11 cellular contexts compared by ENCODE assay signal in genomic region chr15:75112848-75113492, GRCh38.
DNase-seq lines count a peak whose midpoint lies in the region; ATAC-seq and TF ChIP-seq lines count a peak whose summit lies in the region.
"Had no signal": no experiment of that assay in that cellular context is flagged by ENCODE, and none has a peak within 500 bp of the region (broad histone marks: within the 10 kb centered on the region; RNA-seq: fewer than 3 reads in every experiment).

No MANE protein-coding gene starts in this region.

- no peak overlapping the region for H3K9ac ChIP-seq in liver (ENCODE audit: low read depth in 1 of 2, low read length in 2 of 2)

- H3K4me1 ChIP-seq in liver (ENCODE audit: control insufficient read depth in 4 of 4, insufficient read depth in 4 of 4, low read length in 3 of 4) (no peaks in the 10 kb centered on the region), HAP-1 (no peaks in the 10 kb centered on the region)

- no peak for TF ChIP-seq RAD21 in liver (IDR thresholded peaks at IDR 0.05)

- in situ Hi-C loops in HAP-1 (cut with MboI; ENCODE audit: low sequenced_read_pairs): no loop called here

- peak overlapping the region in 1 of 2 donors; percentile 31 for H3K27ac ChIP-seq in liver (ENCODE audit: low read depth in 1 of 2, low read length in 2 of 2)

- DNase-seq in HAP-1 (ENCODE audit: low spot score in 2 of 2) (no peak), sciatic nerve (ENCODE audit: low spot score) (no peak), NCI-H2029 (lab: John Stamatoyannopoulos, UW) (no peak), GDM1 (lab: John Stamatoyannopoulos, UW) (no peak)
- DNase-seq: effector CD8-positive, alpha-beta T cell; NCI-H2081 treated with DMSO at 0.1 percent for 48 hours; T-helper 1 cell had no signal

- H3K36me3 ChIP-seq in liver (ENCODE audit: control insufficient read depth in 4 of 4, insufficient read depth in 3 of 4, low read depth in 1 of 4, low read length in 3 of 4) (no peaks in the 10 kb centered on the region), HAP-1 (replicated peaks) (no peaks in the 10 kb centered on the region)

- WGBS in liver: 63% methylated on average over 3 of the region's 3 CpGs

- H3K27me3 ChIP-seq in liver (ENCODE audit: control insufficient read depth in 4 of 4, insufficient read depth in 4 of 4, low read length in 3 of 4): no peaks in the 10 kb centered on the region
- H3K27me3 ChIP-seq in HAP-1 (ENCODE audit: low read depth): no peaks in the 10 kb centered on the region; the same call in none of the 2 replicates

- intact Hi-C loops in sciatic nerve (cut with DNase I): no loop called here

- peak; percentile 47 for ATAC-seq in GM18505 (IDR thresholded peaks at IDR 0.05; ENCODE audit: unreplicated experiment)
- peak; percentile 50 for ATAC-seq in GM21423 (IDR thresholded peaks at IDR 0.05; ENCODE audit: unreplicated experiment)
- ATAC-seq in HG03342 (IDR thresholded peaks at IDR 0.05; ENCODE audit: unreplicated experiment): peak; percentile 62
- no peak for ATAC-seq in sciatic nerve

- no peak for TF ChIP-seq CTCF in liver (IDR thresholded peaks at IDR 0.05; ENCODE audit: low read depth, low read length, missing input control)

- H3K9me3 ChIP-seq in liver (ENCODE audit: control insufficient read depth in 4 of 4, low read length in 3 of 4): peaks cover 0 to 2% (median 0%) of the 10 kb centered on the region in 4 donors
- peaks cover 12% of the 10 kb centered on the region for H3K9me3 ChIP-seq in HAP-1

- H3K4me3 ChIP-seq in liver (ENCODE audit: low read depth in 1 of 3, low read length in 3 of 3): no peak overlapping the region
- no peak overlapping the region for H3K4me3 ChIP-seq in HAP-1

- TF ChIP-seq POLR2A in GM18505 (IDR thresholded peaks at IDR 0.05; ENCODE audit: borderline replicate concordance, extremely low read depth, insufficient read depth, insufficient read length): no peak

TF ChIP-seq in liver, 16 proteins besides CTCF, POLR2A, EP300 and RAD21:
- TF ChIP-seq MAX (IDR thresholded peaks at IDR 0.05) (peak; percentile 30), SP1 (IDR thresholded peaks at IDR 0.05) (no peak)
